Comparison of ENCODE assay signal across 1 cellular context in genomic region chr1:226569879-226570547, GRCh38.
TF ChIP-seq lines count a peak whose summit lies in the region.

No MANE protein-coding gene starts in this region.

TF ChIP-seq in GM23338, 12 proteins besides CTCF, POLR2A, EP300 and RAD21 (continued from another document):
- TF ChIP-seq ETS1 (IDR thresholded peaks at IDR 0.05) = no peak
- no peak for TF ChIP-seq ZNF331 (CRISPR knock-in tag; IDR thresholded peaks at IDR 0.05; ENCODE audit: low read depth)
- TF ChIP-seq POLR2AphosphoS5 (IDR thresholded peaks at IDR 0.05; ENCODE audit: low read depth) = no peak
- TF ChIP-seq EZH2phosphoT487 (IDR thresholded peaks at IDR 0.05; ENCODE audit: unreplicated experiment) = no peak
- TF ChIP-seq EZH2 (IDR thresholded peaks at IDR 0.05; ENCODE audit: low read depth, unreplicated experiment) = no peak
- no peak for TF ChIP-seq STAT1 (IDR thresholded peaks at IDR 0.05; ENCODE audit: unreplicated experiment)
